ENCODE assay signal across 7 cellular contexts in genomic region chr19:43594081-43594697, GRCh38. TPM values are rescaled to one million over a fixed set of nuclear protein-coding genes. Genes with fewer than 3 reads are reported as not detected.
A peak's percentile ranks its signal among the peaks of the same experiment; 100 is the strongest.
DNase-seq lines count a peak whose midpoint lies in the region; ATAC-seq and TF ChIP-seq lines count a peak whose summit lies in the region.

No MANE protein-coding gene starts in this region.

- H3K9ac ChIP-seq in iPS-20b (ENCODE audit: low read depth, low read length) = no peak overlapping the region

- H3K4me3 ChIP-seq in HFF-Myc (replicated peaks; ENCODE audit: low read depth, low read length) = peak overlapping the region; percentile 72
- peak overlapping the region; percentile 97; the same call in 1 of the 2 replicates for H3K4me3 ChIP-seq in iPS-20b (ENCODE audit: low read length)

- TF ChIP-seq CTCF in HFF-Myc (IDR thresholded peaks at IDR 0.05; ENCODE audit: low read depth, low read length, missing control alignments) = no peak

- POLR2A ChIA-PET in activated CD8-positive, alpha-beta T cell treated with anti-CD3 and anti-CD28 coated beads, Interleukin-2, amount 10 ng/mL, durations not matched to agents 7 days and 5 days (lab: Charles Lee) = interaction anchor here (0.6 to 3.9 kb wide), 14 partner anchors 10 to 163 kb away, joined by 3 to 44 read pairs (median 6); partner anchors contain the start of genes PINLYP, XRCC1 and ZNF575

- no peak for ATAC-seq in activated CD8-positive, alpha-beta T cell treated with anti-CD3 and anti-CD28 coated beads, Interleukin-2, amount 10 ng/mL, durations not matched to agents 7 days and 5 days
- no peak for ATAC-seq in stimulated activated naive B cell treated with anti-CD40 and anti-IgM and Interleukin-4, amounts not matched to agents 10 μg/mL and 1 μg/mL and 100 μg/mL, for 72 hours (replicated peaks)
- no peak for ATAC-seq in GM21360 (IDR thresholded peaks at IDR 0.05; ENCODE audit: unreplicated experiment)

- peaks cover 7% of the 10 kb centered on the region; the same call in 1 of the 2 replicates for H3K4me1 ChIP-seq in iPS-20b (ENCODE audit: insufficient read depth, low read length)

- no peak for DNase-seq in HFF-Myc (ENCODE audit: extremely low read depth, low read depth)
- no peak for DNase-seq in activated CD8-positive, alpha-beta T cell treated with anti-CD3 and anti-CD28 coated beads, Interleukin-2, amount 10 ng/mL, durations not matched to agents 7 days and 5 days
- DNase-seq in stimulated activated naive B cell treated with anti-CD40 and anti-IgM and Interleukin-4, amounts not matched to agents 10 μg/mL and 1 μg/mL and 100 μg/mL, for 72 hours = no peak
- DNase-seq in NK-92 treated with Interleukin-12 subunit alpha and Interleukin-12 subunit beta, amount 100 ng/mL, for 24 hours (lab: John Stamatoyannopoulos, UW) = no peak
- DNase-seq in NCI-H446 (lab: John Stamatoyannopoulos, UW) = no peak

- peaks cover 48% of the 10 kb centered on the region for H3K36me3 ChIP-seq in iPS-20b (ENCODE audit: insufficient read depth, low read depth, low read length)

- H3K27ac ChIP-seq in iPS-20b (ENCODE audit: low read length) = no peak overlapping the region

- peak overlapping the region; percentile 62 for H3K27ac Mint-ChIP-seq in activated CD8-positive, alpha-beta T cell treated with anti-CD3 and anti-CD28 coated beads, Interleukin-2, amount 10 ng/mL, durations not matched to agents 7 days and 5 days
- H3K27ac Mint-ChIP-seq in stimulated activated naive B cell treated with anti-CD40 and anti-IgM and Interleukin-4, amounts not matched to agents 10 μg/mL and 1 μg/mL and 100 μg/mL, for 72 hours = no peak overlapping the region

- H3K4me1 Mint-ChIP-seq in activated CD8-positive, alpha-beta T cell treated with anti-CD3 and anti-CD28 coated beads, Interleukin-2, amount 10 ng/mL, durations not matched to agents 7 days and 5 days (ENCODE audit: low read depth) = peaks cover 48% of the 10 kb centered on the region
- peaks cover 38 to 70% of the 10 kb centered on the region in 2 donors for H3K4me1 Mint-ChIP-seq in stimulated activated naive B cell treated with anti-CD40 and anti-IgM and Interleukin-4, amounts not matched to agents 10 μg/mL and 1 μg/mL and 100 μg/mL, for 72 hours

- H3K9me3 ChIP-seq in iPS-20b (ENCODE audit: insufficient read depth, low read depth, low read length) = no peaks in the 10 kb centered on the region

- no peaks in the 10 kb centered on the region for H3K27me3 ChIP-seq in iPS-20b (ENCODE audit: insufficient read depth, low read length)

- H3K36me3 Mint-ChIP-seq in activated CD8-positive, alpha-beta T cell treated with anti-CD3 and anti-CD28 coated beads, Interleukin-2, amount 10 ng/mL, durations not matched to agents 7 days and 5 days (ENCODE audit: low read depth) = peaks cover 33% of the 10 kb centered on the region
- peaks cover 38 to 53% of the 10 kb centered on the region in 2 donors for H3K36me3 Mint-ChIP-seq in stimulated activated naive B cell treated with anti-CD40 and anti-IgM and Interleukin-4, amounts not matched to agents 10 μg/mL and 1 μg/mL and 100 μg/mL, for 72 hours

- no peaks in the 10 kb centered on the region for H3K9me3 Mint-ChIP-seq in activated CD8-positive, alpha-beta T cell treated with anti-CD3 and anti-CD28 coated beads, Interleukin-2, amount 10 ng/mL, durations not matched to agents 7 days and 5 days (ENCODE audit: insufficient read depth)
- no peaks in the 10 kb centered on the region for H3K9me3 Mint-ChIP-seq in stimulated activated naive B cell treated with anti-CD40 and anti-IgM and Interleukin-4, amounts not matched to agents 10 μg/mL and 1 μg/mL and 100 μg/mL, for 72 hours

- H3K4me3 Mint-ChIP-seq in activated CD8-positive, alpha-beta T cell treated with anti-CD3 and anti-CD28 coated beads, Interleukin-2, amount 10 ng/mL, durations not matched to agents 7 days and 5 days = peak overlapping the region; percentile 98
- peak overlapping the region; percentile 65 to 99 for H3K4me3 Mint-ChIP-seq in stimulated activated naive B cell treated with anti-CD40 and anti-IgM and Interleukin-4, amounts not matched to agents 10 μg/mL and 1 μg/mL and 100 μg/mL, for 72 hours

- CTCF ChIA-PET in activated CD8-positive, alpha-beta T cell treated with anti-CD3 and anti-CD28 coated beads, Interleukin-2, amount 10 ng/mL, durations not matched to agents 7 days and 5 days (lab: Charles Lee) = interaction anchor here (0.7 to 6.7 kb wide), 31 partner anchors 11 to 216 kb away, joined by 3 to 239 read pairs (median 7); partner anchors contain the start of genes ETHE1, PHLDB3, PINLYP and XRCC1

- no peaks in the 10 kb centered on the region for H3K27me3 Mint-ChIP-seq in activated CD8-positive, alpha-beta T cell treated with anti-CD3 and anti-CD28 coated beads, Interleukin-2, amount 10 ng/mL, durations not matched to agents 7 days and 5 days (ENCODE audit: low read depth)
- no peaks in the 10 kb centered on the region for H3K27me3 Mint-ChIP-seq in stimulated activated naive B cell treated with anti-CD40 and anti-IgM and Interleukin-4, amounts not matched to agents 10 μg/mL and 1 μg/mL and 100 μg/mL, for 72 hours

RNA-seq across cellular contexts. Expression of gene IRGQ, which starts 1.7 kb away (rescaled TPM):
- 10 to 100 TPM; 11.2 to 14.0 TPM for total RNA-seq in activated CD8-positive, alpha-beta T cell treated with anti-CD3 and anti-CD28 coated beads, Interleukin-2, amount 10 ng/mL, durations not matched to agents 7 days and 5 days

RNA-seq across cellular contexts. Expression of gene ZNF576, which starts 2.2 kb away (rescaled TPM):
- 10 to 100 TPM; 14.1 to 17.3 TPM for total RNA-seq in activated CD8-positive, alpha-beta T cell treated with anti-CD3 and anti-CD28 coated beads, Interleukin-2, amount 10 ng/mL, durations not matched to agents 7 days and 5 days

RNA-seq across cellular contexts. Expression of gene SRRM5, which starts 17.7 kb away (rescaled TPM):
- total RNA-seq in activated CD8-positive, alpha-beta T cell treated with anti-CD3 and anti-CD28 coated beads, Interleukin-2, amount 10 ng/mL, durations not matched to agents 7 days and 5 days = under 1 TPM; 0.71 to 0.73 TPM

RNA-seq across cellular contexts. Expression of gene PINLYP, which starts 18.6 kb away (rescaled TPM):
- 1 to 10 TPM; 7.4 to 8.9 TPM for total RNA-seq in activated CD8-positive, alpha-beta T cell treated with anti-CD3 and anti-CD28 coated beads, Interleukin-2, amount 10 ng/mL, durations not matched to agents 7 days and 5 days

RNA-seq across cellular contexts. Expression of gene XRCC1, which starts 18.9 kb away (rescaled TPM):
- total RNA-seq in activated CD8-positive, alpha-beta T cell treated with anti-CD3 and anti-CD28 coated beads, Interleukin-2, amount 10 ng/mL, durations not matched to agents 7 days and 5 days = 10 to 100 TPM; 46.5 to 48.4 TPM
